Comparison of ENCODE assay signal across 27 cellular contexts in genomic region chr6:48183816-48184215, GRCh38.
"Had no signal": no experiment of that assay in that cellular context is flagged by ENCODE, and none has a peak within 500 bp of the region (broad histone marks: within the 10 kb centered on the region; RNA-seq: fewer than 3 reads in every experiment).

No MANE protein-coding gene starts in this region.

- H3K27me3 ChIP-seq: colonic mucosa, left lung, ovary, uterus had no signal

- H3K27ac ChIP-seq: colonic mucosa, left lung, lower lobe of right lung, ovary, thoracic aorta, uterus, VCaP had no signal

- H3K4me3 ChIP-seq: colonic mucosa, left lung, lower lobe of right lung, ovary, thoracic aorta, uterus had no signal

- DNase-seq: activated CD4-positive, alpha-beta memory T cell treated with anti-CD3 and anti-CD28 coated beads for 36 hours; activated CD4-positive, alpha-beta T cell treated with anti-CD3 and anti-CD28 coated beads, Interleukin-2, amount 10 ng/mL, durations not matched to agents 24 days and 14 days; activated CD8-positive, alpha-beta memory T cell treated with anti-CD3 and anti-CD28 coated beads, Interleukin-2, amount 50 U/mL, for 4 hours; activated gamma-delta T cell; activated naive CD4-positive, alpha-beta T cell treated with anti-CD3 and anti-CD28 coated beads, Interleukin-2, amount 10 ng/mL, durations not matched to agents 7 days and 5 days; activated naive CD8-positive, alpha-beta T cell treated with anti-CD3 and anti-CD28 coated beads, Interleukin-2, amount 10 ng/mL, durations not matched to agents 7 days and 5 days; activated T-cell treated with anti-CD3 and anti-CD28 coated beads, Interleukin-2, amount 50 U/mL, for 24 hours; amygdala; colonic mucosa; effector memory CD4-positive, alpha-beta T cell; foreskin melanocyte; left lung; lower lobe of right lung; mesendoderm; naive thymus-derived CD4-positive, alpha-beta T cell; ovary; small intestine; stimulated activated CD4-positive, alpha-beta T cell treated with anti-CD3 and anti-CD28 coated beads, Interleukin-4, amount 100 ng/mL, for 24 hours; T-helper 9 cell; uterus had no signal

- FAIRE-seq: bronchial epithelial cell, islet of Langerhans, TTC549 had no signal

- H3K36me3 ChIP-seq: colonic mucosa, left lung, lower lobe of right lung, ovary, thoracic aorta, uterus had no signal

- H3K4me1 ChIP-seq: colonic mucosa, left lung, lower lobe of right lung, uterus had no signal

- H3K9me3 ChIP-seq: colonic mucosa, left lung, lower lobe of right lung, ovary, thoracic aorta, uterus had no signal

- ATAC-seq: left lung; lower lobe of right lung; naive thymus-derived CD4-positive, alpha-beta T cell; sciatic nerve; stimulated activated effector memory CD8-positive, alpha-beta T cell treated with anti-CD3 and anti-CD28 coated beads, Interleukin-12 subunit alpha, Interleukin-12 subunit beta, amount 100 ng/mL, for 72 hours had no signal
